1 cellular context compared by ENCODE assay signal in the genomic region with DNA sequence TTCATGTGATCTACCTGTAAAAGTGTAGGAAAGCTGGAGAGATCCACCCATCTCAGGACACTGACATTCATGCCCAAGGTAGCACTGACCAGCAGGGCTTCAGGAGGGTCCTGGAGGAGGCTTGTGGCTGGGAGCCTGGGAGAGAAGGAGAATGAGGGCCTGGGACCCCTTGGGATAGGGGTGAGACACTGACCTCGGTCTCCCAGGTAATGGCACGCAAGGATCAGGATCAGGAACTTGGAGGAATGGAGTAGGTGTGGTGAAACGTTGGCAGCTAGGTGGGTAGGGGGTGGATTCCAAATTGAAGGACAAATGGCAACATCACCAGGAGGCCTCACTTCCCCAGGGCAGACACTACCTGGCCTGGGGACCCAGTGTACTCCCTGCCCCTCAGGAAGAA.
TF ChIP-seq lines count a peak whose summit lies in the region.

No MANE protein-coding gene starts in this region.

TF ChIP-seq in WTC11, 78 proteins besides CTCF, POLR2A, EP300 and RAD21 (continued from another document):
- TF ChIP-seq, protein P1, sequence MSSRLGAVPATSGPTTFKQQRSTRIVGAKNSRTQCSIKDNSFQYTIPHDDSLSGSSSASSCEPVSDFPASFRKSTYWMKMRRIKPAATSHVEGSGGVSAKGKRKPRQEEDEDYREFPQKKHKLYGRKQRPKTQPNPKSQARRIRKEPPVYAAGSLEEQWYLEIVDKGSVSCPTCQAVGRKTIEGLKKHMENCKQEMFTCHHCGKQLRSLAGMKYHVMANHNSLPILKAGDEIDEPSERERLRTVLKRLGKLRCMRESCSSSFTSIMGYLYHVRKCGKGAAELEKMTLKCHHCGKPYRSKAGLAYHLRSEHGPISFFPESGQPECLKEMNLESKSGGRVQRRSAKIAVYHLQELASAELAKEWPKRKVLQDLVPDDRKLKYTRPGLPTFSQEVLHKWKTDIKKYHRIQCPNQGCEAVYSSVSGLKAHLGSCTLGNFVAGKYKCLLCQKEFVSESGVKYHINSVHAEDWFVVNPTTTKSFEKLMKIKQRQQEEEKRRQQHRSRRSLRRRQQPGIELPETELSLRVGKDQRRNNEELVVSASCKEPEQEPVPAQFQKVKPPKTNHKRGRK (CRISPR knock-in tag; IDR thresholded peaks at IDR 0.05; ENCODE audit: borderline replicate concordance) = no peak
TF ChIP-seq in WTC11: peak in this region for 0.
